Comparison of ENCODE assay signal across 9 cellular contexts in genomic region chr1:109201123-109201703, GRCh38. TPM values are rescaled to one million over a fixed set of nuclear protein-coding genes. Genes with fewer than 3 reads are reported as not detected.
DNase-seq lines count a peak whose midpoint lies in the region; ATAC-seq and TF ChIP-seq lines count a peak whose summit lies in the region.
"Had no signal": no experiment of that assay in that cellular context is flagged by ENCODE, and none has a peak within 500 bp of the region (broad histone marks: within the 10 kb centered on the region; RNA-seq: fewer than 3 reads in every experiment).

No MANE protein-coding gene starts in this region.

- H3K9me2 ChIP-seq in PC-3 (replicated peaks; ENCODE audit: low read length), result no peaks in the 10 kb centered on the region
- H3K9me2 ChIP-seq in hepatocyte (replicated peaks; ENCODE audit: insufficient read depth), result no peaks in the 10 kb centered on the region

- no TSS peak for BruUV-seq in PC-3 (replicated peaks; lab: Mats Ljungman, UMichigan)

- intact Hi-C loops in PC-3 (cut with micrococcal nuclease), result no loop called here

- no peaks in the 10 kb centered on the region for H4K20me1 ChIP-seq in PC-3 (ENCODE audit: low read length)
- H4K20me1 ChIP-seq in hepatocyte (ENCODE audit: insufficient read depth, poor library complexity, severe bottlenecking), result no peaks in the 10 kb centered on the region

- H3K36me3 ChIP-seq in PC-3 (ENCODE audit: low read depth, low read length), result no peaks in the 10 kb centered on the region
- H3K36me3 ChIP-seq in hepatocyte (replicated peaks; ENCODE audit: insufficient read depth, low read depth), result no peaks in the 10 kb centered on the region

- DNase-seq in AML-193 (lab: John Stamatoyannopoulos, UW) (peak; percentile 25 to 38), GOT3 (lab: John Stamatoyannopoulos, UW) (peak; percentile 10), PC-3 (peak; percentile 87), hepatocyte (ENCODE audit: low spot score) (peak; percentile 78)
- DNase-seq in activated naive CD8-positive, alpha-beta T cell treated with anti-CD3 and anti-CD28 coated beads, Interleukin-2, amount 50 U/mL, for 16 hours (ENCODE audit: low read depth, low spot score), result peak; percentile 42
- DNase-seq in stimulated activated CD4-positive, alpha-beta T cell treated with anti-CD3 and anti-CD28 coated beads, Interleukin-1b, Interleukin-23, amount 100 ng/mL, for 24 hours (ENCODE audit: low read depth in 4 of 4, low spot score in 1 of 4), result peak; percentile 42 to 72 (median 53)

- CTCF ChIA-PET in PC-3 (lab: Charles Lee), result interaction anchor here (0.6 to 0.7 kb wide), 7 partner anchors 15 to 184 kb away, joined by 3 to 6 read pairs (median 3); no protein-coding TSS in a partner anchor

- ATAC-seq in PC-3 (peak; percentile 28), HG03045 (IDR thresholded peaks at IDR 0.05; ENCODE audit: unreplicated experiment) (no peak), GM21786 (IDR thresholded peaks at IDR 0.05; ENCODE audit: unreplicated experiment) (no peak)

- no peak overlapping the region for H3K9ac ChIP-seq in PC-3 (ENCODE audit: low read length)
- H3K9ac ChIP-seq: parathyroid adenoma had no signal

- TF ChIP-seq CTCF in PC-3 (conservative IDR thresholded peaks at IDR 0.05; ENCODE audit: low read depth, low read length) (peak; percentile 94), hepatocyte (IDR thresholded peaks at IDR 0.05; ENCODE audit: poor library complexity) (peak; percentile 64)

- POLR2A ChIA-PET in PC-3 (lab: Charles Lee; ENCODE audit: unreplicated experiment), result no interaction called here

- no peaks in the 10 kb centered on the region for H3F3A ChIP-seq in PC-3 (ENCODE audit: low read length, unreplicated experiment)

- H3K4me1 ChIP-seq in PC-3 (ENCODE audit: insufficient read depth, low read length), result peaks cover 27% of the 10 kb centered on the region
- no peaks in the 10 kb centered on the region for H3K4me1 ChIP-seq in hepatocyte (ENCODE audit: insufficient read depth)
- H3K4me1 ChIP-seq: parathyroid adenoma had no signal

- H2AFZ ChIP-seq in PC-3 (ENCODE audit: low read length), result no peak overlapping the region
- H2AFZ ChIP-seq in hepatocyte, result no peak overlapping the region
- H2AFZ ChIP-seq: parathyroid adenoma had no signal

- no peak overlapping the region for H3K27ac ChIP-seq in PC-3 (ENCODE audit: low read length)
- no peak overlapping the region for H3K27ac ChIP-seq in hepatocyte
- H3K27ac ChIP-seq: parathyroid adenoma had no signal

- 52% methylated on average over 2 of the region's 2 CpGs for WGBS in hepatocyte (ENCODE audit: low lambda C conversion rate, missing lambda C conversion rate)

- 0 out of 2 replicates have a peak overlapping the region, but pooled peaks have one; percentile 1 for H3K4me2 ChIP-seq in PC-3 (ENCODE audit: low read length)
- no peak overlapping the region for H3K4me2 ChIP-seq in hepatocyte

- H3K4me3 ChIP-seq in PC-3 (ENCODE audit: low read length) (no peak overlapping the region), hepatocyte (no peak overlapping the region)

- H3K27me3 ChIP-seq in PC-3 (ENCODE audit: low read length), result no peaks in the 10 kb centered on the region
- peaks cover 2% of the 10 kb centered on the region for H3K27me3 ChIP-seq in hepatocyte

- H3K9me3 ChIP-seq in PC-3 (ENCODE audit: low read length) (no peaks in the 10 kb centered on the region), hepatocyte (ENCODE audit: low read depth) (no peaks in the 10 kb centered on the region)

- H3K79me2 ChIP-seq in PC-3 (ENCODE audit: low read length) (no peaks in the 10 kb centered on the region), hepatocyte (no peaks in the 10 kb centered on the region)
- H3K79me2 ChIP-seq: parathyroid adenoma had no signal

RNA-seq across cellular contexts. Expression of gene SARS1, which starts 12.5 kb away (rescaled TPM):
- total RNA-seq in PC-3 (2014; rRNA removed) (146 and 158 TPM in 2 replicates), hepatocyte (179 and 180 TPM in 2 replicates)
- polyA plus RNA-seq in hepatocyte, result 125 and 158 TPM in 2 replicates

RNA-seq across cellular contexts. Expression of gene CELSR2, which starts 48.1 kb away (rescaled TPM):
- total RNA-seq in PC-3 (2014; rRNA removed) (3.6 and 6.4 TPM in 2 replicates), hepatocyte (2.6 and 3.7 TPM in 2 replicates)
- 3.2 and 3.3 TPM in 2 replicates for polyA plus RNA-seq in hepatocyte

Comparison
In these comparisons a context has a peak if more than half of its experiments do, and no peak if none do; other contexts are left out.
1. DNase-seq: peak in every context shown above with its lines; median percentile 87 in PC-3; 78 in hepatocyte; 53 in stimulated activated CD4-positive, alpha-beta T cell treated with anti-CD3 and anti-CD28 coated beads, Interleukin-1b, Interleukin-23, amount 100 ng/mL, for 24 hours; 42 in activated naive CD8-positive, alpha-beta T cell treated with anti-CD3 and anti-CD28 coated beads, Interleukin-2, amount 50 U/mL, for 16 hours; 32 in AML-193; 10 in GOT3.